ENCODE assay signal across 21 cellular contexts in genomic region chr4:122831515-122832196, GRCh38. TPM values are rescaled to one million over a fixed set of nuclear protein-coding genes. Genes with fewer than 3 reads are reported as not detected.
DNase-seq lines count a peak whose midpoint lies in the region; ATAC-seq and TF ChIP-seq lines count a peak whose summit lies in the region.
"Had no signal": no experiment of that assay in that cellular context is flagged by ENCODE, and none has a peak within 500 bp of the region (broad histone marks: within the 10 kb centered on the region; RNA-seq: fewer than 3 reads in every experiment).

No MANE protein-coding gene starts in this region.

- peaks cover 54% of the 10 kb centered on the region for H3K36me3 Mint-ChIP-seq in GM23338 (ENCODE audit: low read depth)
- H3K36me3 Mint-ChIP-seq: CD8-positive, alpha-beta T cell; T-cell had no signal

- TF ChIP-seq EP300 in esophagus muscularis mucosa (IDR thresholded peaks at IDR 0.05) = no peak

- H3K9me3 Mint-ChIP-seq in GM23338 = no peaks in the 10 kb centered on the region
- H3K9me3 Mint-ChIP-seq: CD8-positive, alpha-beta T cell; T-cell; type B pancreatic cell had no signal

- H3K9me3 ChIP-seq in OCI-LY3 (ENCODE audit: insufficient read depth, low read length) = no peaks in the 10 kb centered on the region
- H3K9me3 ChIP-seq in esophagus muscularis mucosa = no peaks in the 10 kb centered on the region
- H3K9me3 ChIP-seq in gastrocnemius medialis = no peaks in the 10 kb centered on the region
- H3K9me3 ChIP-seq in right atrium auricular region = no peaks in the 10 kb centered on the region
- H3K9me3 ChIP-seq: heart right ventricle had no signal

- 71% methylated on average over 6 of the region's 6 CpGs for WGBS in esophagus muscularis mucosa

- peaks cover 11% of the 10 kb centered on the region for H3K27me3 Mint-ChIP-seq in GM23338 (ENCODE audit: insufficient read depth, low read depth, poor library complexity)

- H3K79me2 ChIP-seq in GM23338 (replicated peaks; ENCODE audit: insufficient read depth) (peaks cover 93% of the 10 kb centered on the region), OCI-LY3 (ENCODE audit: low read length) (peaks cover 78% of the 10 kb centered on the region)

- no peak for TF ChIP-seq CTCF in GM23338 (conservative IDR thresholded peaks at IDR 0.05; ENCODE audit: low read depth in 2 of 2)
- TF ChIP-seq CTCF in OCI-LY3 (IDR thresholded peaks at IDR 0.05; ENCODE audit: low read depth, low read length) = no peak
- no peak for TF ChIP-seq CTCF in esophagus muscularis mucosa (IDR thresholded peaks at IDR 0.05)
- no peak for TF ChIP-seq CTCF in gastrocnemius medialis (IDR thresholded peaks at IDR 0.05 in 4 of 5, conservative IDR thresholded peaks at IDR 0.05 in 1 of 5)
- TF ChIP-seq CTCF in right atrium auricular region (IDR thresholded peaks at IDR 0.05) = no peak

- peak overlapping the region; percentile 51 for H3K4me3 Mint-ChIP-seq in GM23338
- H3K4me3 Mint-ChIP-seq: CD8-positive, alpha-beta T cell; T-cell; type B pancreatic cell had no signal

- no peaks in the 10 kb centered on the region for H3K9me2 ChIP-seq in GM23338 (ENCODE audit: insufficient read depth)

- H3F3A ChIP-seq in GM23338 (replicated peaks; ENCODE audit: low read depth) = peaks cover 6% of the 10 kb centered on the region

- peak overlapping the region; percentile 68 for H3K4me3 ChIP-seq in GM23338
- no peak overlapping the region for H3K4me3 ChIP-seq in OCI-LY3 (ENCODE audit: low read length)
- no peak overlapping the region for H3K4me3 ChIP-seq in esophagus muscularis mucosa
- H3K4me3 ChIP-seq in gastrocnemius medialis = no peak overlapping the region
- no peak overlapping the region for H3K4me3 ChIP-seq in right atrium auricular region
- H3K4me3 ChIP-seq: heart right ventricle, PC-9 had no signal

- H2AFZ ChIP-seq in GM23338 = no peak overlapping the region
- H2AFZ ChIP-seq in OCI-LY3 (ENCODE audit: low read depth, low read length) = no peak overlapping the region
- H2AFZ ChIP-seq: PC-9 had no signal

- peak overlapping the region; percentile 60; the same call in 1 of the 2 replicates for H3K27ac Mint-ChIP-seq in GM23338
- H3K27ac Mint-ChIP-seq: CD8-positive, alpha-beta T cell; type B pancreatic cell had no signal

- H3K36me3 ChIP-seq in GM23338 (ENCODE audit: insufficient read depth) (no peaks in the 10 kb centered on the region; the same call in 1 of the 2 replicates), OCI-LY3 (replicated peaks; ENCODE audit: low read depth, low read length) (peaks cover 12% of the 10 kb centered on the region), esophagus muscularis mucosa (peaks cover 0 to 2% (median 0%) of the 10 kb centered on the region in 4 donors), gastrocnemius medialis (no peaks in the 10 kb centered on the region), right atrium auricular region (no peaks in the 10 kb centered on the region)
- H3K36me3 ChIP-seq: heart right ventricle had no signal

- in situ Hi-C loops in gastrocnemius medialis (cut with MboI; ENCODE audit: low sequenced_read_pairs in 4 of 4) = no loop called here

- intact Hi-C loops in esophagus muscularis mucosa (cut with DNase I) (no loop called here), gastrocnemius medialis (cut with DNase I; ENCODE audit: low total_unique reads) (no loop called here), posterior cingulate gyrus (cut with DNase I) (no loop called here)

- H3K27ac ChIP-seq in GM23338 (ENCODE audit: low read depth) (peak overlapping the region; percentile 22; the same call in 1 of the 2 replicates), OCI-LY3 (ENCODE audit: low read length) (no peak overlapping the region), esophagus muscularis mucosa (replicated peaks in 1 of 4) (peak overlapping the region in 3 of 4 donors; percentile 30 to 91 (median 56)), gastrocnemius medialis (no peak overlapping the region), right atrium auricular region (no peak overlapping the region)
- H3K27ac ChIP-seq: heart right ventricle, PC-9 had no signal

- no peak for TF ChIP-seq POLR2A in esophagus muscularis mucosa (IDR thresholded peaks at IDR 0.05; ENCODE audit: low read depth)
- TF ChIP-seq POLR2A in gastrocnemius medialis (IDR thresholded peaks at IDR 0.05) = no peak

- H4K20me1 ChIP-seq in GM23338 (replicated peaks; ENCODE audit: insufficient read depth) (peaks cover 40% of the 10 kb centered on the region), OCI-LY3 (ENCODE audit: insufficient read depth, low read length) (no peaks in the 10 kb centered on the region)

- no peak overlapping the region for H3K9ac ChIP-seq in OCI-LY3 (ENCODE audit: low read length)

- no peak for DNase-seq in GM23338 (ENCODE audit: low spot score)
- no peak for DNase-seq in esophagus muscularis mucosa (ENCODE audit: extremely low spot score)
- DNase-seq in gastrocnemius medialis = no peak
- no peak for DNase-seq in right atrium auricular region (ENCODE audit: low spot score)
- DNase-seq in posterior cingulate gyrus = no peak
- DNase-seq: activated CD4-positive, CD25-positive, alpha-beta regulatory T cell treated with anti-CD3 and anti-CD28 coated beads, Interleukin-2, amount 50 U/mL, for 72 hours; activated naive CD4-positive, alpha-beta T cell treated with anti-CD3 and anti-CD28 coated beads, Interleukin-2, amount 50 U/mL, for 16 hours; CD8-positive, alpha-beta T cell; central memory CD4-positive, alpha-beta T cell; heart right ventricle; left cardiac atrium; NCI-H1105 treated with DMSO at 0.1 percent for 48 hours; NCI-H510A treated with DMSO at 0.1 percent for 48 hours; stimulated activated CD4-positive, alpha-beta T cell treated with anti-CD3 and anti-CD28 coated beads, Interleukin-2, amount 100 ng/mL, for 24 hours; stimulated activated CD8-positive, alpha-beta memory T cell treated with anti-CD3 and anti-CD28 coated beads, Interleukin-4, amount 100 ng/mL, for 48 hours; T-cell had no signal

- peaks cover 40% of the 10 kb centered on the region for H3K4me1 Mint-ChIP-seq in GM23338

- H3K27me3 ChIP-seq in GM23338 (ENCODE audit: insufficient read depth) (no peaks in the 10 kb centered on the region), OCI-LY3 (ENCODE audit: low read depth, low read length) (no peaks in the 10 kb centered on the region), esophagus muscularis mucosa (no peaks in the 10 kb centered on the region), gastrocnemius medialis (peaks cover 22 to 33% (median 31%) of the 10 kb centered on the region in 3 donors), right atrium auricular region (no peaks in the 10 kb centered on the region)

- no peak for ATAC-seq in GM23338
- peak; percentile 35 to 59 for ATAC-seq in gastrocnemius medialis
- ATAC-seq in HG02571 (IDR thresholded peaks at IDR 0.05; ENCODE audit: unreplicated experiment) = no peak
- ATAC-seq in HG02588 (IDR thresholded peaks at IDR 0.05; ENCODE audit: unreplicated experiment) = no peak
- ATAC-seq: CD8-positive, alpha-beta T cell; heart right ventricle; left cardiac atrium; T-cell had no signal

- H3K4me2 ChIP-seq in GM23338 (peak overlapping the region; percentile 72), OCI-LY3 (ENCODE audit: low read length) (peak overlapping the region; percentile 11; the same call in 1 of the 2 replicates)
- H3K4me2 ChIP-seq: PC-9 had no signal

- peaks cover 78% of the 10 kb centered on the region for H3K4me1 ChIP-seq in GM23338 (ENCODE audit: insufficient read depth)
- H3K4me1 ChIP-seq in OCI-LY3 (ENCODE audit: low read length) = peaks cover 25% of the 10 kb centered on the region
- H3K4me1 ChIP-seq in esophagus muscularis mucosa = peaks cover 4 to 83% (median 81%) of the 10 kb centered on the region in 4 donors
- H3K4me1 ChIP-seq in gastrocnemius medialis = peaks cover under 1 to 15% of the 10 kb centered on the region in 2 donors
- peaks cover 0 to 16% of the 10 kb centered on the region in 2 donors for H3K4me1 ChIP-seq in right atrium auricular region

TF ChIP-seq in GM23338, 12 proteins besides CTCF, POLR2A, EP300 and RAD21:
- no peak for TF ChIP-seq CREB1 (CRISPR knock-in tag; IDR thresholded peaks at IDR 0.05; ENCODE audit: low read depth)
TF ChIP-seq in GM23338: peak in this region for 0.

RNA-seq across cellular contexts. Expression of gene FGF2, which starts 5.0 kb away (rescaled TPM):
- 84.4 and 96.0 TPM in 2 replicates for total RNA-seq in GM23338 (2014; rRNA removed; shearing (Covaris generic))
- polyA plus RNA-seq in GM23338 (2016; fragmentation: Nextera tagmentation; extraction: Ambion mirVana) = 28.3 and 28.8 TPM in 2 replicates
- total RNA-seq in esophagus muscularis mucosa (10 to 100 TPM; 27.0 to 46.4 (median 32.1) TPM), gastrocnemius medialis (1 to 10 TPM; 1.5 to 3.5 (median 1.9) TPM), right atrium auricular region (10 to 100 TPM in 1 of 2 donors, 1 to 10 TPM in 1; 4.3 to 11.6 TPM)
- total RNA-seq: CD8-positive, alpha-beta T cell had no signal

Comparison
In these comparisons a context has a peak if more than half of its experiments do, and no peak if none do; other contexts are left out.
1. ATAC-seq: peak in gastrocnemius medialis (2 of 2); none in GM23338 (single experiment), HG02571 (single experiment) and HG02588 (single experiment).
2. H3K27ac ChIP-seq: peak in GM23338 (single experiment) and esophagus muscularis mucosa (3 of 4); none in OCI-LY3 (single experiment), gastrocnemius medialis (0 of 4) and right atrium auricular region (0 of 2).